In genomic region chr3:175951047-175951694, GRCh38 we compare ENCODE assay signal across 18 cellular contexts.
A peak's percentile ranks its signal among the peaks of the same experiment; 100 is the strongest.
DNase-seq lines count a peak whose midpoint lies in the region; ATAC-seq, FAIRE-seq and TF ChIP-seq lines count a peak whose summit lies in the region.
"Had no signal": no experiment of that assay in that cellular context is flagged by ENCODE, and none has a peak within 500 bp of the region (broad histone marks: within the 10 kb centered on the region; RNA-seq: fewer than 3 reads in every experiment).

No MANE protein-coding gene starts in this region.

- ATAC-seq in GM21786 (IDR thresholded peaks at IDR 0.05; ENCODE audit: unreplicated experiment) (no peak), Right ventricle myocardium inferior (no peak)
- ATAC-seq: heart left ventricle; stimulated activated naive B cell treated with anti-CD40 and anti-IgM and Interleukin-4, amounts not matched to agents 10 μg/mL and 1 μg/mL and 100 μg/mL, for 72 hours had no signal

- H3K27me3 ChIP-seq in smooth muscle cell (ENCODE audit: low read depth), result peaks cover 10% of the 10 kb centered on the region
- H3K27me3 ChIP-seq: BE2C, heart left ventricle, MG63 had no signal

- H3K27ac ChIP-seq in smooth muscle cell (ENCODE audit: low read depth), result no peak overlapping the region
- H3K27ac ChIP-seq: heart left ventricle had no signal

- WGBS in smooth muscle cell (ENCODE audit: low lambda C conversion rate), result 20% methylated on average over 4 of the region's 4 CpGs

- TF ChIP-seq CTCF in astrocyte of the spinal cord (IDR thresholded peaks at IDR 0.05; ENCODE audit: low read depth, low read length), result no peak
- no peak for TF ChIP-seq CTCF in nephron progenitor cell (IDR thresholded peaks at IDR 0.05)
- TF ChIP-seq CTCF in smooth muscle cell (IDR thresholded peaks at IDR 0.05; ENCODE audit: borderline replicate concordance, insufficient read depth, poor library complexity, severe bottlenecking), result no peak

- no peaks in the 10 kb centered on the region for H3K79me2 ChIP-seq in smooth muscle cell (ENCODE audit: low read depth)

- H3K4me1 ChIP-seq in smooth muscle cell (ENCODE audit: low read depth), result no peaks in the 10 kb centered on the region
- H3K4me1 ChIP-seq: BE2C, heart left ventricle had no signal

- in situ Hi-C loops in astrocyte of the spinal cord (cut with HindIII; ENCODE audit: low sequenced_read_pairs), result no loop called here

- no peak overlapping the region for H3K4me2 ChIP-seq in smooth muscle cell

- H3K9me3 Mint-ChIP-seq in nephron progenitor cell, result peaks cover 8% of the 10 kb centered on the region

- H3K4me1 Mint-ChIP-seq in nephron progenitor cell, result peaks cover 8% of the 10 kb centered on the region
- H3K4me1 Mint-ChIP-seq: stimulated activated naive B cell treated with anti-CD40 and anti-IgM and Interleukin-4, amounts not matched to agents 10 μg/mL and 1 μg/mL and 100 μg/mL, for 72 hours had no signal

- no peak overlapping the region for H3K9ac ChIP-seq in smooth muscle cell (ENCODE audit: low read depth)

- H3K27me3 Mint-ChIP-seq in nephron progenitor cell (ENCODE audit: low read depth, poor library complexity), result no peaks in the 10 kb centered on the region
- H3K27me3 Mint-ChIP-seq: stimulated activated naive B cell treated with anti-CD40 and anti-IgM and Interleukin-4, amounts not matched to agents 10 μg/mL and 1 μg/mL and 100 μg/mL, for 72 hours had no signal

- intact Hi-C loops in Right ventricle myocardium inferior (cut with DNase I), result loop anchor here (10.0 kb wide), 1 partner anchor 484 kb away; no protein-coding TSS in a partner anchor

- H3K36me3 ChIP-seq in smooth muscle cell (ENCODE audit: low read depth), result no peaks in the 10 kb centered on the region
- H3K36me3 ChIP-seq: BE2C, heart left ventricle, MG63 had no signal

- peak overlapping the region; percentile 37 for H3K27ac Mint-ChIP-seq in nephron progenitor cell
- H3K27ac Mint-ChIP-seq: mesothelial cell of epicardium; stimulated activated naive B cell treated with anti-CD40 and anti-IgM and Interleukin-4, amounts not matched to agents 10 μg/mL and 1 μg/mL and 100 μg/mL, for 72 hours had no signal

- peaks cover 4% of the 10 kb centered on the region for H3K36me3 Mint-ChIP-seq in nephron progenitor cell (ENCODE audit: low read depth)
- H3K36me3 Mint-ChIP-seq: mesothelial cell of epicardium; stimulated activated naive B cell treated with anti-CD40 and anti-IgM and Interleukin-4, amounts not matched to agents 10 μg/mL and 1 μg/mL and 100 μg/mL, for 72 hours had no signal

- no peak for FAIRE-seq in HTR-8/SVneo (lab: Jason Lieb, UNC)
- FAIRE-seq: keratinocyte had no signal

- no peak overlapping the region for H2AFZ ChIP-seq in smooth muscle cell (ENCODE audit: low read depth)

- H4K20me1 ChIP-seq in smooth muscle cell (ENCODE audit: low read depth), result no peaks in the 10 kb centered on the region

- no peaks in the 10 kb centered on the region for H3F3A ChIP-seq in smooth muscle cell (ENCODE audit: low read depth)

- H3K4me3 ChIP-seq in astrocyte of the spinal cord (ENCODE audit: low read depth, low read length) (no peak overlapping the region), smooth muscle cell (no peak overlapping the region)
- H3K4me3 ChIP-seq: heart left ventricle, MG63 had no signal

- H3K9me3 ChIP-seq in smooth muscle cell (replicated peaks; ENCODE audit: low read depth), result no peaks in the 10 kb centered on the region
- H3K9me3 ChIP-seq: BE2C, MG63 had no signal

- DNase-seq in AG20443 (ENCODE audit: low spot score) (peak; percentile 61), HTR-8/SVneo (ENCODE audit: insufficient read length, low spot score) (peak; percentile 15), astrocyte of the spinal cord (ENCODE audit: low read depth, low spot score) (peak; percentile 45), nephron progenitor cell (no peak), smooth muscle cell (lab: John Stamatoyannopoulos, UW; ENCODE audit: unreplicated experiment) (no peak), Right ventricle myocardium inferior (ENCODE audit: missing footprints) (no peak), NCI-H128 (lab: John Stamatoyannopoulos, UW; ENCODE audit: unreplicated experiment) (no peak)
- DNase-seq: activated CD8-positive, alpha-beta memory T cell treated with anti-CD3 and anti-CD28 coated beads for 24 hours; amniotic stem cell; BE2C; heart left ventricle; MG63; NCI-H1930; NCI-H526; stimulated activated naive B cell treated with anti-CD40 and anti-IgM and Interleukin-4, amounts not matched to agents 10 μg/mL and 1 μg/mL and 100 μg/mL, for 72 hours had no signal

- H3K4me3 Mint-ChIP-seq in nephron progenitor cell, result no peak overlapping the region
- H3K4me3 Mint-ChIP-seq: mesothelial cell of epicardium; stimulated activated naive B cell treated with anti-CD40 and anti-IgM and Interleukin-4, amounts not matched to agents 10 μg/mL and 1 μg/mL and 100 μg/mL, for 72 hours had no signal

Comparison
In these comparisons a context has a peak if more than half of its experiments do, and no peak if none do; other contexts are left out.
1. DNase-seq: peak in AG20443 (single experiment), HTR-8/SVneo (single experiment) and astrocyte of the spinal cord (single experiment); none in nephron progenitor cell (single experiment), smooth muscle cell (single experiment), Right ventricle myocardium inferior (single experiment) and NCI-H128 (single experiment).